Comparison of ENCODE assay signal across 1 cellular context in the genomic region with DNA sequence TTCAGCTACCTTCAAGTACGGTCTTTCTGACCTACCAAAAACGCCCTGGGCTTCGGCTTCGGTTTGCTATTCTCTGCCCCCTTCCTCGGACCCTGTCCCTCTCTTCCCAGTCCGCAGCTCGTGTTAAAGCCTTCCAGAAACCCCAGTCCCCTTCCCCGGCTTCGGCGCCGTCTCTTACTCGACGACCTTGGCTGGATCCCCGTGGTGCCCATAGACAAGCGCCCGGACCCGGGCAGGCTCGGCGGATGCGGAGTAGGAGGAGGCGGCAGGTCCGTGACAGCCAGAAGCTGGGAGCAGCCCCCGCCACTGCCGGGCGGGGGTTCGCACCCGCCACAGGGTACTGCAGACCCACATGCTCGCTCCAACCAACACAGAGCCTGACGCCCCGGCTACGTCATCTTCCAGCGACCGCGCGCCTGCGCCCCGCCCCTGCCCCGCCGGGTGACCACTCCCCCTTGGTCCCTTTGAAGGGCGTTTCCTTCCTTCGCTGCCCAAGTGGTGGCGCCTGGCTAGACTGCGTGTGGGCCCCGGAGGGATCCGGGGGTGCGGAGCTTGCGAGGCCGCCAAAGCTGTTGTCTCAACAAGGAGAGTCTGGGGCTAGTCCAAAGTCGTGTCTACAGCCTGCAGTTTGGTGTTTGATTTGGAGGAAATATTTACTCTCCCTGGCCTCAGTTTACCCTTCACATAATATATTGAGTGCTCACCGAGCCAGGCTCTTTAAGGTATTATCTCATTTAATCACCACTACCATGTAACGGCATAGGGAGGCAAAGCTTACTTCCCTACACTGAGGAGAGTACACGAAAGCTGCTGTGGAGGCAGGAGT.
TF ChIP-seq lines count a peak whose summit lies in the region.

A gene with protein sequence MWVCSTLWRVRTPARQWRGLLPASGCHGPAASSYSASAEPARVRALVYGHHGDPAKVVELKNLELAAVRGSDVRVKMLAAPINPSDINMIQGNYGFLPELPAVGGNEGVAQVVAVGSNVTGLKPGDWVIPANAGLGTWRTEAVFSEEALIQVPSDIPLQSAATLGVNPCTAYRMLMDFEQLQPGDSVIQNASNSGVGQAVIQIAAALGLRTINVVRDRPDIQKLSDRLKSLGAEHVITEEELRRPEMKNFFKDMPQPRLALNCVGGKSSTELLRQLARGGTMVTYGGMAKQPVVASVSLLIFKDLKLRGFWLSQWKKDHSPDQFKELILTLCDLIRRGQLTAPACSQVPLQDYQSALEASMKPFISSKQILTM (minus strand): TSS at position 382 of the 826 bp plus-strand sequence. CDS start 28 bp downstream, at position 354.

TF ChIP-seq in Ishikawa, 13 proteins besides CTCF, POLR2A, EP300 and RAD21 (continued from another document):
- TF ChIP-seq TEAD4 (IDR thresholded peaks at IDR 0.05) (no peak; the same call in 1 of the 2 replicates), TCF12 (IDR thresholded peaks at IDR 0.05; ENCODE audit: low read depth) (peak; percentile 47; the same call in 1 of the 2 replicates), YY1 (IDR thresholded peaks at IDR 0.05; ENCODE audit: low read depth) (no peak), TAF1 (IDR thresholded peaks at IDR 0.05; ENCODE audit: low read depth) (peak; percentile 67), NFIC (IDR thresholded peaks at IDR 0.05) (no peak)
